ENCODE assay signal across 16 cellular contexts in genomic region chr12:113846275-113846674, GRCh38.
"Had no signal": no experiment of that assay in that cellular context is flagged by ENCODE, and none has a peak within 500 bp of the region (broad histone marks: within the 10 kb centered on the region; RNA-seq: fewer than 3 reads in every experiment).

No MANE protein-coding gene starts in this region.

- H3K27ac Mint-ChIP-seq: activated CD8-positive, alpha-beta memory T cell treated with anti-CD3 and anti-CD28 coated beads, Interleukin-2, amount 10 ng/mL, durations not matched to agents 7 days and 5 days; activated naive CD4-positive, alpha-beta T cell treated with anti-CD3 and anti-CD28 coated beads, Interleukin-2, amount 50 U/mL, for 72 hours; activated T-cell treated with anti-CD3 and anti-CD28 coated beads, Interleukin-2, amount 50 U/mL, for 24 hours; dendritic cell treated with granulocyte-macrophage colony-stimulating factor and Interleukin-4, amounts not matched to agents 40 ng/mL and 50 ng/mL, for 4 days; effector memory CD8-positive, alpha-beta T cell had no signal

- H3K4me3 ChIP-seq: skin epidermis, vagina had no signal

- DNase-seq: activated CD4-positive, alpha-beta T cell treated with anti-CD3 and anti-CD28 coated beads for 4 hours; activated CD8-positive, alpha-beta memory T cell treated with anti-CD3 and anti-CD28 coated beads, Interleukin-2, amount 10 ng/mL, durations not matched to agents 7 days and 5 days; activated effector memory CD4-positive, alpha-beta T cell treated with Interleukin-2 at 50 U/mL for 16 hours; activated T-cell treated with anti-CD3 and anti-CD28 coated beads, Interleukin-2, amount 50 U/mL, for 24 hours; amniotic stem cell; effector memory CD8-positive, alpha-beta T cell; hypothalamus; kidney glomerular epithelial cell; stimulated activated CD4-positive, alpha-beta T cell treated with anti-CD3 and anti-CD28 coated beads, Interleukin-4, amount 100 ng/mL, for 4 hours had no signal

- H3K36me3 Mint-ChIP-seq: activated CD8-positive, alpha-beta memory T cell treated with anti-CD3 and anti-CD28 coated beads, Interleukin-2, amount 10 ng/mL, durations not matched to agents 7 days and 5 days had no signal

- H3K4me3 Mint-ChIP-seq: activated CD8-positive, alpha-beta memory T cell treated with anti-CD3 and anti-CD28 coated beads, Interleukin-2, amount 10 ng/mL, durations not matched to agents 7 days and 5 days; activated T-cell treated with anti-CD3 and anti-CD28 coated beads, Interleukin-2, amount 50 U/mL, for 24 hours; central memory CD8-positive, alpha-beta T cell; dendritic cell treated with granulocyte-macrophage colony-stimulating factor and Interleukin-4, amounts not matched to agents 40 ng/mL and 50 ng/mL, for 4 days; effector memory CD8-positive, alpha-beta T cell had no signal

- H3K27me3 ChIP-seq: vagina had no signal

- H3K9me3 Mint-ChIP-seq: activated naive CD4-positive, alpha-beta T cell treated with anti-CD3 and anti-CD28 coated beads, Interleukin-2, amount 50 U/mL, for 72 hours; activated T-cell treated with anti-CD3 and anti-CD28 coated beads, Interleukin-2, amount 50 U/mL, for 24 hours; brain; central memory CD8-positive, alpha-beta T cell; dendritic cell treated with granulocyte-macrophage colony-stimulating factor and Interleukin-4, amounts not matched to agents 40 ng/mL and 50 ng/mL, for 4 days; effector memory CD8-positive, alpha-beta T cell had no signal

- H3K27me3 Mint-ChIP-seq: activated CD8-positive, alpha-beta memory T cell treated with anti-CD3 and anti-CD28 coated beads, Interleukin-2, amount 10 ng/mL, durations not matched to agents 7 days and 5 days; activated T-cell treated with anti-CD3 and anti-CD28 coated beads, Interleukin-2, amount 50 U/mL, for 24 hours; central memory CD8-positive, alpha-beta T cell; dendritic cell treated with granulocyte-macrophage colony-stimulating factor and Interleukin-4, amounts not matched to agents 40 ng/mL and 50 ng/mL, for 4 days; effector memory CD8-positive, alpha-beta T cell had no signal

- H3K4me1 ChIP-seq: vagina had no signal

- H3K4me1 Mint-ChIP-seq: activated CD8-positive, alpha-beta memory T cell treated with anti-CD3 and anti-CD28 coated beads, Interleukin-2, amount 10 ng/mL, durations not matched to agents 7 days and 5 days; central memory CD8-positive, alpha-beta T cell had no signal

- H3K27ac ChIP-seq: epithelial cell of prostate, skin epidermis, vagina had no signal

- H3K9me3 ChIP-seq: vagina had no signal

- ATAC-seq: activated CD8-positive, alpha-beta memory T cell treated with anti-CD3 and anti-CD28 coated beads, Interleukin-2, amount 10 ng/mL, durations not matched to agents 7 days and 5 days; activated naive CD4-positive, alpha-beta T cell treated with anti-CD3 and anti-CD28 coated beads, Interleukin-2, amount 50 U/mL, for 72 hours; effector memory CD8-positive, alpha-beta T cell had no signal
